In the genomic region with DNA sequence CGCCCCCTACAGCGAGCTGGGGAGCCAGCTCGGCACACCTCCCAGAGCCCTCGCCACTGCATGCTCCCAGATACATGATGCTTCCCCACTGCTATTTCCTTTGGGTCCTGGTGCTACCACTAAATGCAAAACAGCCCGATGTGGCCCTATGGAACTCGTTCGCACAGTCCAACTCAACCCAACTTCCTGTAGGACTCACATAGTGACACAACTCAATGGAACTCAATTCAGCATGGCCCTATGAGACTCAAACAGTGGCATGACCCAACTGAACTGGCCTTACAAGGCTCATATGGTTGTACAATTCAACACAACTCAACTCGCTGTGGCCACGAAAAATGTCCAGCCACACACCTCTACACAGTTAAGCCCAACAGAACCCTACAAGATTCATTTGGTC, we compare ENCODE assay signal across 31 cellular contexts. TPM values are rescaled to one million over a fixed set of nuclear protein-coding genes. Genes with fewer than 3 reads are reported as not detected.
"Had no signal": no experiment of that assay in that cellular context is flagged by ENCODE, and none has a peak within 500 bp of the region (broad histone marks: within the 10 kb centered on the region; RNA-seq: fewer than 3 reads in every experiment).

No MANE protein-coding gene starts in this region.

- H3K27ac Mint-ChIP-seq: activated CD4-positive, alpha-beta memory T cell treated with anti-CD3 and anti-CD28 coated beads for 36 hours; activated CD4-positive, alpha-beta T cell treated with anti-CD3 and anti-CD28 coated beads, Interleukin-2, amount 10 ng/mL, durations not matched to agents 7 days and 5 days; activated naive CD4-positive, alpha-beta T cell treated with anti-CD3 and anti-CD28 coated beads, Interleukin-2, amount 50 U/mL, for 72 hours; activated naive CD8-positive, alpha-beta T cell treated with anti-CD3 and anti-CD28 coated beads, Interleukin-2, amount 50 U/mL, for 24 hours had no signal

- H3K36me3 Mint-ChIP-seq: activated CD4-positive, alpha-beta memory T cell treated with anti-CD3 and anti-CD28 coated beads for 36 hours had no signal

- ATAC-seq: activated naive CD4-positive, alpha-beta T cell treated with anti-CD3 and anti-CD28 coated beads, Interleukin-2, amount 50 U/mL, for 72 hours; activated naive CD8-positive, alpha-beta T cell treated with anti-CD3 and anti-CD28 coated beads, Interleukin-2, amount 50 U/mL, for 24 hours; activated T-cell treated with anti-CD3 and anti-CD28 coated beads, Interleukin-2, amount 50 U/mL, for 4 hours had no signal

- DNase-seq: activated CD4-positive, alpha-beta memory T cell treated with anti-CD3 and anti-CD28 coated beads for 36 hours; activated CD4-positive, alpha-beta T cell treated with anti-CD3 and anti-CD28 coated beads, Interleukin-2, amount 10 ng/mL, durations not matched to agents 7 days and 5 days; activated CD4-positive, CD25-positive, alpha-beta regulatory T cell; activated CD8-positive, alpha-beta memory T cell treated with anti-CD3 and anti-CD28 coated beads for 24 hours; activated effector memory CD4-positive, alpha-beta T cell treated with anti-CD3 and anti-CD28 coated beads, Interleukin-2, amount 50 U/mL, for 16 hours; activated naive CD4-positive, alpha-beta T cell treated with Interleukin-2 at 50 U/mL for 16 hours; activated naive CD8-positive, alpha-beta T cell treated with anti-CD3 and anti-CD28 coated beads, Interleukin-2, amount 50 U/mL, for 24 hours; activated T-cell treated with anti-CD3 and anti-CD28 coated beads, Interleukin-2, amount 50 U/mL, for 4 hours; amniotic stem cell; central memory CD4-positive, alpha-beta T cell; Kasumi-1; KBM-7; NCI-H1092; NCI-H1417 treated with DMSO at 0.1 percent for 48 hours; NCI-H1694; NCI-H2029; NCI-H2107; NCI-H2171 treated with DMSO at 0.1 percent for 48 hours; NCI-H226; NCI-H526 treated with DMSO at 0.1 percent for 48 hours; NCI-H82; SIG-M5; T-helper 2 cell; T1000 had no signal

- H3K9me3 ChIP-seq: ascending aorta had no signal

- H3K36me3 ChIP-seq: ascending aorta had no signal

- H3K4me3 ChIP-seq: ascending aorta had no signal

- FAIRE-seq: TTC549 had no signal

- H3K4me3 Mint-ChIP-seq: activated CD4-positive, alpha-beta memory T cell treated with anti-CD3 and anti-CD28 coated beads for 36 hours; activated CD4-positive, alpha-beta T cell treated with anti-CD3 and anti-CD28 coated beads, Interleukin-2, amount 10 ng/mL, durations not matched to agents 7 days and 5 days; activated naive CD8-positive, alpha-beta T cell treated with anti-CD3 and anti-CD28 coated beads, Interleukin-2, amount 50 U/mL, for 24 hours; activated T-cell treated with anti-CD3 and anti-CD28 coated beads, Interleukin-2, amount 50 U/mL, for 4 hours had no signal

- H3K27ac ChIP-seq: ascending aorta, VCaP had no signal

- H3K9me3 Mint-ChIP-seq: activated CD4-positive, alpha-beta memory T cell treated with anti-CD3 and anti-CD28 coated beads for 36 hours; activated naive CD8-positive, alpha-beta T cell treated with anti-CD3 and anti-CD28 coated beads, Interleukin-2, amount 50 U/mL, for 24 hours; activated T-cell treated with anti-CD3 and anti-CD28 coated beads, Interleukin-2, amount 50 U/mL, for 4 hours had no signal

RNA-seq across cellular contexts. Expression of a gene that starts 3.5 kb away (rescaled TPM):
- total RNA-seq: activated CD4-positive, alpha-beta memory T cell treated with anti-CD3 and anti-CD28 coated beads for 36 hours; activated CD4-positive, alpha-beta T cell treated with anti-CD3 and anti-CD28 coated beads, Interleukin-2, amount 10 ng/mL, durations not matched to agents 7 days and 5 days; activated naive CD4-positive, alpha-beta T cell treated with anti-CD3 and anti-CD28 coated beads, Interleukin-2, amount 50 U/mL, for 72 hours; activated T-cell treated with anti-CD3 and anti-CD28 coated beads, Interleukin-2, amount 50 U/mL, for 4 hours; ascending aorta; NCI-H460; OCI-LY7; RPMI7951 had no signal

RNA-seq across cellular contexts. Expression of a gene that starts 4.4 kb away (rescaled TPM):
- total RNA-seq: activated CD4-positive, alpha-beta memory T cell treated with anti-CD3 and anti-CD28 coated beads for 36 hours; activated CD4-positive, alpha-beta T cell treated with anti-CD3 and anti-CD28 coated beads, Interleukin-2, amount 10 ng/mL, durations not matched to agents 7 days and 5 days; activated naive CD4-positive, alpha-beta T cell treated with anti-CD3 and anti-CD28 coated beads, Interleukin-2, amount 50 U/mL, for 72 hours; activated T-cell treated with anti-CD3 and anti-CD28 coated beads, Interleukin-2, amount 50 U/mL, for 4 hours; ascending aorta; NCI-H460; OCI-LY7; RPMI7951 had no signal

RNA-seq across cellular contexts. Expression of a gene that starts 11.5 kb away (rescaled TPM):
- total RNA-seq: activated CD4-positive, alpha-beta memory T cell treated with anti-CD3 and anti-CD28 coated beads for 36 hours; activated CD4-positive, alpha-beta T cell treated with anti-CD3 and anti-CD28 coated beads, Interleukin-2, amount 10 ng/mL, durations not matched to agents 7 days and 5 days; activated naive CD4-positive, alpha-beta T cell treated with anti-CD3 and anti-CD28 coated beads, Interleukin-2, amount 50 U/mL, for 72 hours; activated T-cell treated with anti-CD3 and anti-CD28 coated beads, Interleukin-2, amount 50 U/mL, for 4 hours; NCI-H460; OCI-LY7 had no signal

RNA-seq across cellular contexts. Expression of a gene that starts 20.1 kb away (rescaled TPM):
- total RNA-seq: activated CD4-positive, alpha-beta memory T cell treated with anti-CD3 and anti-CD28 coated beads for 36 hours; activated CD4-positive, alpha-beta T cell treated with anti-CD3 and anti-CD28 coated beads, Interleukin-2, amount 10 ng/mL, durations not matched to agents 7 days and 5 days; activated naive CD4-positive, alpha-beta T cell treated with anti-CD3 and anti-CD28 coated beads, Interleukin-2, amount 50 U/mL, for 72 hours; activated T-cell treated with anti-CD3 and anti-CD28 coated beads, Interleukin-2, amount 50 U/mL, for 4 hours; ascending aorta; NCI-H460; OCI-LY7; RPMI7951 had no signal
